In the genomic region with DNA sequence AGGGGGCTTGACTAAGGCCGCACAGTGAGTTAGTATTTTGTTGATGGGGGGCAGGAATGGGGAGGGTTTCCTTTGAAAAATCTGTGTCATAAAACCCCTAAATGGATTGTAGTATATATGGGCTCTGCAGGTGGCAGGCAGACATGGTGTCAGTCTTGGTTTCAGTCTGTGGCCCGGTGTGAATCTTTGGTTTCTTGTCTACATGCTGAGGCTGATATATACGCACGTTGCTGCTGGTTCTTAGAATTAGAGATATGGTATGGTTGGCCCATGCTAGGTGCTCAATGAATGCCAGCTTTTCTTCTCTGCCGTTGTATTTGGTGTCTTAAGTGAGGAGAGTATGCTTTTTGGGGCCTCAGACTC, we compare ENCODE assay signal across 2 cellular contexts.
TF ChIP-seq lines count a peak whose summit lies in the region.

No MANE protein-coding gene starts in this region.

TF ChIP-seq in WTC11, 78 proteins besides CTCF, POLR2A, EP300 and RAD21:
- TF ChIP-seq SMAD3 (CRISPR knock-in tag; IDR thresholded peaks at IDR 0.05; ENCODE audit: borderline replicate concordance) (no peak), ETV6 (CRISPR knock-in tag; IDR thresholded peaks at IDR 0.05) (no peak), SP1 (CRISPR knock-in tag; conservative IDR thresholded peaks at IDR 0.05) (no peak), NR2C2 (CRISPR knock-in tag; IDR thresholded peaks at IDR 0.05) (no peak), ZBTB21 (CRISPR knock-in tag; IDR thresholded peaks at IDR 0.05; ENCODE audit: borderline replicate concordance) (no peak), ZNF317 (CRISPR knock-in tag; IDR thresholded peaks at IDR 0.05; ENCODE audit: borderline replicate concordance, low read depth) (no peak), TEAD4 (CRISPR knock-in tag; IDR thresholded peaks at IDR 0.05) (no peak), NFATC4 (CRISPR knock-in tag; IDR thresholded peaks at IDR 0.05) (no peak), GRHL2 (CRISPR knock-in tag; IDR thresholded peaks at IDR 0.05; ENCODE audit: insufficient replicate concordance, severe bottlenecking) (no peak), ZNF121 (CRISPR knock-in tag; IDR thresholded peaks at IDR 0.05) (no peak)
- TF ChIP-seq, protein P1, sequence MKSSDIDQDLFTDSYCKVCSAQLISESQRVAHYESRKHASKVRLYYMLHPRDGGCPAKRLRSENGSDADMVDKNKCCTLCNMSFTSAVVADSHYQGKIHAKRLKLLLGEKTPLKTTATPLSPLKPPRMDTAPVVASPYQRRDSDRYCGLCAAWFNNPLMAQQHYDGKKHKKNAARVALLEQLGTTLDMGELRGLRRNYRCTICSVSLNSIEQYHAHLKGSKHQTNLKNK (CRISPR knock-in tag; IDR thresholded peaks at IDR 0.05): no peak
- TF ChIP-seq, protein P2, sequence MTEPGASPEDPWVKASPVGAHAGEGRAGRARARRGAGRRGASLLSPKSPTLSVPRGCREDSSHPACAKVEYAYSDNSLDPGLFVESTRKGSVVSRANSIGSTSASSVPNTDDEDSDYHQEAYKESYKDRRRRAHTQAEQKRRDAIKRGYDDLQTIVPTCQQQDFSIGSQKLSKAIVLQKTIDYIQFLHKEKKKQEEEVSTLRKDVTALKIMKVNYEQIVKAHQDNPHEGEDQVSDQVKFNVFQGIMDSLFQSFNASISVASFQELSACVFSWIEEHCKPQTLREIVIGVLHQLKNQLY (CRISPR knock-in tag; IDR thresholded peaks at IDR 0.05): no peak
- TF ChIP-seq, protein P3, sequence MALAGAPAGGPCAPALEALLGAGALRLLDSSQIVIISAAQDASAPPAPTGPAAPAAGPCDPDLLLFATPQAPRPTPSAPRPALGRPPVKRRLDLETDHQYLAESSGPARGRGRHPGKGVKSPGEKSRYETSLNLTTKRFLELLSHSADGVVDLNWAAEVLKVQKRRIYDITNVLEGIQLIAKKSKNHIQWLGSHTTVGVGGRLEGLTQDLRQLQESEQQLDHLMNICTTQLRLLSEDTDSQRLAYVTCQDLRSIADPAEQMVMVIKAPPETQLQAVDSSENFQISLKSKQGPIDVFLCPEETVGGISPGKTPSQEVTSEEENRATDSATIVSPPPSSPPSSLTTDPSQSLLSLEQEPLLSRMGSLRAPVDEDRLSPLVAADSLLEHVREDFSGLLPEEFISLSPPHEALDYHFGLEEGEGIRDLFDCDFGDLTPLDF (CRISPR knock-in tag; IDR thresholded peaks at IDR 0.05): no peak
- TF ChIP-seq, protein P4, sequence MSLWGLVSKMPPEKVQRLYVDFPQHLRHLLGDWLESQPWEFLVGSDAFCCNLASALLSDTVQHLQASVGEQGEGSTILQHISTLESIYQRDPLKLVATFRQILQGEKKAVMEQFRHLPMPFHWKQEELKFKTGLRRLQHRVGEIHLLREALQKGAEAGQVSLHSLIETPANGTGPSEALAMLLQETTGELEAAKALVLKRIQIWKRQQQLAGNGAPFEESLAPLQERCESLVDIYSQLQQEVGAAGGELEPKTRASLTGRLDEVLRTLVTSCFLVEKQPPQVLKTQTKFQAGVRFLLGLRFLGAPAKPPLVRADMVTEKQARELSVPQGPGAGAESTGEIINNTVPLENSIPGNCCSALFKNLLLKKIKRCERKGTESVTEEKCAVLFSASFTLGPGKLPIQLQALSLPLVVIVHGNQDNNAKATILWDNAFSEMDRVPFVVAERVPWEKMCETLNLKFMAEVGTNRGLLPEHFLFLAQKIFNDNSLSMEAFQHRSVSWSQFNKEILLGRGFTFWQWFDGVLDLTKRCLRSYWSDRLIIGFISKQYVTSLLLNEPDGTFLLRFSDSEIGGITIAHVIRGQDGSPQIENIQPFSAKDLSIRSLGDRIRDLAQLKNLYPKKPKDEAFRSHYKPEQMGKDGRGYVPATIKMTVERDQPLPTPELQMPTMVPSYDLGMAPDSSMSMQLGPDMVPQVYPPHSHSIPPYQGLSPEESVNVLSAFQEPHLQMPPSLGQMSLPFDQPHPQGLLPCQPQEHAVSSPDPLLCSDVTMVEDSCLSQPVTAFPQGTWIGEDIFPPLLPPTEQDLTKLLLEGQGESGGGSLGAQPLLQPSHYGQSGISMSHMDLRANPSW (CRISPR knock-in tag; conservative IDR thresholded peaks at IDR 0.05; ENCODE audit: low read depth): no peak
- TF ChIP-seq, protein P5, sequence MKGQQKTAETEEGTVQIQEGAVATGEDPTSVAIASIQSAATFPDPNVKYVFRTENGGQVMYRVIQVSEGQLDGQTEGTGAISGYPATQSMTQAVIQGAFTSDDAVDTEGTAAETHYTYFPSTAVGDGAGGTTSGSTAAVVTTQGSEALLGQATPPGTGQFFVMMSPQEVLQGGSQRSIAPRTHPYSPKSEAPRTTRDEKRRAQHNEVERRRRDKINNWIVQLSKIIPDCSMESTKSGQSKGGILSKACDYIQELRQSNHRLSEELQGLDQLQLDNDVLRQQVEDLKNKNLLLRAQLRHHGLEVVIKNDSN (CRISPR knock-in tag; IDR thresholded peaks at IDR 0.05): no peak
- TF ChIP-seq, protein P6, sequence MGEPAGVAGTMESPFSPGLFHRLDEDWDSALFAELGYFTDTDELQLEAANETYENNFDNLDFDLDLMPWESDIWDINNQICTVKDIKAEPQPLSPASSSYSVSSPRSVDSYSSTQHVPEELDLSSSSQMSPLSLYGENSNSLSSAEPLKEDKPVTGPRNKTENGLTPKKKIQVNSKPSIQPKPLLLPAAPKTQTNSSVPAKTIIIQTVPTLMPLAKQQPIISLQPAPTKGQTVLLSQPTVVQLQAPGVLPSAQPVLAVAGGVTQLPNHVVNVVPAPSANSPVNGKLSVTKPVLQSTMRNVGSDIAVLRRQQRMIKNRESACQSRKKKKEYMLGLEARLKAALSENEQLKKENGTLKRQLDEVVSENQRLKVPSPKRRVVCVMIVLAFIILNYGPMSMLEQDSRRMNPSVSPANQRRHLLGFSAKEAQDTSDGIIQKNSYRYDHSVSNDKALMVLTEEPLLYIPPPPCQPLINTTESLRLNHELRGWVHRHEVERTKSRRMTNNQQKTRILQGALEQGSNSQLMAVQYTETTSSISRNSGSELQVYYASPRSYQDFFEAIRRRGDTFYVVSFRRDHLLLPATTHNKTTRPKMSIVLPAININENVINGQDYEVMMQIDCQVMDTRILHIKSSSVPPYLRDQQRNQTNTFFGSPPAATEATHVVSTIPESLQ (CRISPR knock-in tag; IDR thresholded peaks at IDR 0.05): no peak

TF ChIP-seq in HepG2, 621 proteins besides CTCF, POLR2A, EP300 and RAD21 (continues in another document):
- TF ChIP-seq, protein P7, sequence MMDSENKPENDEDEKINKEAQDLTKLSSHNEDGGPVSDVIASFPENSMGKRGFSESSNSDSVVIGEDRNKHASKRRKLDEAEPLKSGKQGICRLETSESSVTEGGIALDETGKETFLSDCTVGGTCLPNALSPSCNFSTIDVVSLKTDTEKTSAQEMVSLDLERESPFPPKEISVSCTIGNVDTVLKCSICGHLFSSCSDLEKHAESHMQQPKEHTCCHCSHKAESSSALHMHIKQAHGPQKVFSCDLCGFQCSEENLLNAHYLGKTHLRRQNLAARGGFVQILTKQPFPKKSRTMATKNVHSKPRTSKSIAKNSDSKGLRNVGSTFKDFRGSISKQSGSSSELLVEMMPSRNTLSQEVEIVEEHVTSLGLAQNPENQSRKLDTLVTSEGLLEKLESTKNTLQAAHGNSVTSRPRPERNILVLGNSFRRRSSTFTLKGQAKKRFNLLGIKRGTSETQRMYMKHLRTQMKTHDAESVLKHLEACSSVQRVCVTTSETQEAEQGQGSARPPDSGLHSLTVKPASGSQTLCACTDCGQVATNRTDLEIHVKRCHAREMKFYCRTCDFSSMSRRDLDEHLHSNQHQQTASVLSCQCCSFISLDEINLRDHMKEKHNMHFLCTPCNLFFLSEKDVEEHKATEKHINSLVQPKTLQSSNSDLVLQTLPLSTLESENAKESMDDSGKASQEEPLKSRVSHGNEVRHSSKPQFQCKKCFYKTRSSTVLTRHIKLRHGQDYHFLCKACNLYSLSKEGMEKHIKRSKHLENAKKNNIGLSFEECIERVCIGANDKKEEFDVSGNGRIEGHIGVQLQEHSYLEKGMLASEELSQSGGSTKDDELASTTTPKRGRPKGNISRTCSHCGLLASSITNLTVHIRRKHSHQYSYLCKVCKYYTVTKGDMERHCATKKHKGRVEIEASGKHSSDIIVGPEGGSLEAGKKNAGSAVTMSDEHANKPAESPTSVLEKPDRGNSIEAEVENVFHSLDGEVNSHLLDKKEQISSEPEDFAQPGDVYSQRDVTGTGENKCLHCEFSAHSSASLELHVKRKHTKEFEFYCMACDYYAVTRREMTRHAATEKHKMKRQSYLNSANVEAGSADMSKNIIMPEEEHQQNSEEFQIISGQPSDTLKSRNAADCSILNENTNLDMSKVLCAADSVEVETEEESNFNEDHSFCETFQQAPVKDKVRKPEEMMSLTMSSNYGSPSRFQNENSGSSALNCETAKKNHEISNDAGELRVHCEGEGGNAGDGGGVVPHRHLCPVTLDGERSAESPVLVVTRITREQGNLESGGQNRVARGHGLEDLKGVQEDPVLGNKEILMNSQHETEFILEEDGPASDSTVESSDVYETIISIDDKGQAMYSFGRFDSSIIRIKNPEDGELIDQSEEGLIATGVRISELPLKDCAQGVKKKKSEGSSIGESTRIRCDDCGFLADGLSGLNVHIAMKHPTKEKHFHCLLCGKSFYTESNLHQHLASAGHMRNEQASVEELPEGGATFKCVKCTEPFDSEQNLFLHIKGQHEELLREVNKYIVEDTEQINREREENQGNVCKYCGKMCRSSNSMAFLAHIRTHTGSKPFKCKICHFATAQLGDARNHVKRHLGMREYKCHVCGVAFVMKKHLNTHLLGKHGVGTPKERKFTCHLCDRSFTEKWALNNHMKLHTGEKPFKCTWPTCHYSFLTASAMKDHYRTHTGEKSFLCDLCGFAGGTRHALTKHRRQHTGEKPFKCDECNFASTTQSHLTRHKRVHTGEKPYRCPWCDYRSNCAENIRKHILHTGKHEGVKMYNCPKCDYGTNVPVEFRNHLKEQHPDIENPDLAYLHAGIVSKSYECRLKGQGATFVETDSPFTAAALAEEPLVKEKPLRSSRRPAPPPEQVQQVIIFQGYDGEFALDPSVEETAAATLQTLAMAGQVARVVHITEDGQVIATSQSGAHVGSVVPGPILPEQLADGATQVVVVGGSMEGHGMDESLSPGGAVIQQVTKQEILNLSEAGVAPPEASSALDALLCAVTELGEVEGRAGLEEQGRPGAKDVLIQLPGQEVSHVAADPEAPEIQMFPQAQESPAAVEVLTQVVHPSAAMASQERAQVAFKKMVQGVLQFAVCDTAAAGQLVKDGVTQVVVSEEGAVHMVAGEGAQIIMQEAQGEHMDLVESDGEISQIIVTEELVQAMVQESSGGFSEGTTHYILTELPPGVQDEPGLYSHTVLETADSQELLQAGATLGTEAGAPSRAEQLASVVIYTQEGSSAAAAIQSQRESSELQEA (CRISPR knock-in tag; IDR thresholded peaks at IDR 0.05; ENCODE audit: not compliant biosample characterization): no peak
- TF ChIP-seq ZBTB1 (CRISPR knock-in tag; IDR thresholded peaks at IDR 0.05; ENCODE audit: borderline replicate concordance) (no peak), ZNF317 (CRISPR knock-in tag; IDR thresholded peaks at IDR 0.05) (no peak), MED13 (CRISPR knock-in tag; IDR thresholded peaks at IDR 0.05) (no peak), ZMYM2 (CRISPR knock-in tag; IDR thresholded peaks at IDR 0.05) (no peak)
- TF ChIP-seq, protein P8, sequence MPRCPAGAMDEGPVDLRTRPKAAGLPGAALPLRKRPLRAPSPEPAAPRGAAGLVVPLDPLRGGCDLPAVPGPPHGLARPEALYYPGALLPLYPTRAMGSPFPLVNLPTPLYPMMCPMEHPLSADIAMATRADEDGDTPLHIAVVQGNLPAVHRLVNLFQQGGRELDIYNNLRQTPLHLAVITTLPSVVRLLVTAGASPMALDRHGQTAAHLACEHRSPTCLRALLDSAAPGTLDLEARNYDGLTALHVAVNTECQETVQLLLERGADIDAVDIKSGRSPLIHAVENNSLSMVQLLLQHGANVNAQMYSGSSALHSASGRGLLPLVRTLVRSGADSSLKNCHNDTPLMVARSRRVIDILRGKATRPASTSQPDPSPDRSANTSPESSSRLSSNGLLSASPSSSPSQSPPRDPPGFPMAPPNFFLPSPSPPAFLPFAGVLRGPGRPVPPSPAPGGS (CRISPR knock-in tag; IDR thresholded peaks at IDR 0.05): no peak
- TF ChIP-seq, protein P9, sequence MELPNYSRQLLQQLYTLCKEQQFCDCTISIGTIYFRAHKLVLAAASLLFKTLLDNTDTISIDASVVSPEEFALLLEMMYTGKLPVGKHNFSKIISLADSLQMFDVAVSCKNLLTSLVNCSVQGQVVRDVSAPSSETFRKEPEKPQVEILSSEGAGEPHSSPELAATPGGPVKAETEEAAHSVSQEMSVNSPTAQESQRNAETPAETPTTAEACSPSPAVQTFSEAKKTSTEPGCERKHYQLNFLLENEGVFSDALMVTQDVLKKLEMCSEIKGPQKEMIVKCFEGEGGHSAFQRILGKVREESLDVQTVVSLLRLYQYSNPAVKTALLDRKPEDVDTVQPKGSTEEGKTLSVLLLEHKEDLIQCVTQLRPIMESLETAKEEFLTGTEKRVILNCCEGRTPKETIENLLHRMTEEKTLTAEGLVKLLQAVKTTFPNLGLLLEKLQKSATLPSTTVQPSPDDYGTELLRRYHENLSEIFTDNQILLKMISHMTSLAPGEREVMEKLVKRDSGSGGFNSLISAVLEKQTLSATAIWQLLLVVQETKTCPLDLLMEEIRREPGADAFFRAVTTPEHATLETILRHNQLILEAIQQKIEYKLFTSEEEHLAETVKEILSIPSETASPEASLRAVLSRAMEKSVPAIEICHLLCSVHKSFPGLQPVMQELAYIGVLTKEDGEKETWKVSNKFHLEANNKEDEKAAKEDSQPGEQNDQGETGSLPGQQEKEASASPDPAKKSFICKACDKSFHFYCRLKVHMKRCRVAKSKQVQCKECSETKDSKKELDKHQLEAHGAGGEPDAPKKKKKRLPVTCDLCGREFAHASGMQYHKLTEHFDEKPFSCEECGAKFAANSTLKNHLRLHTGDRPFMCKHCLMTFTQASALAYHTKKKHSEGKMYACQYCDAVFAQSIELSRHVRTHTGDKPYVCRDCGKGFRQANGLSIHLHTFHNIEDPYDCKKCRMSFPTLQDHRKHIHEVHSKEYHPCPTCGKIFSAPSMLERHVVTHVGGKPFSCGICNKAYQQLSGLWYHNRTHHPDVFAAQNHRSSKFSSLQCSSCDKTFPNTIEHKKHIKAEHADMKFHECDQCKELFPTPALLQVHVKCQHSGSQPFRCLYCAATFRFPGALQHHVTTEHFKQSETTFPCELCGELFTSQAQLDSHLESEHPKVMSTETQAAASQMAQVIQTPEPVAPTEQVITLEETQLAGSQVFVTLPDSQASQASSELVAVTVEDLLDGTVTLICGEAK (IDR thresholded peaks at IDR 0.05): no peak
- TF ChIP-seq, protein P9 (CRISPR knock-in tag; IDR thresholded peaks at IDR 0.05): no peak
